ENCODE assay signal across 8 cellular contexts in genomic region chr4:2798399-2799301, GRCh38. TPM values are rescaled to one million over a fixed set of nuclear protein-coding genes. Genes with fewer than 3 reads are reported as not detected.
DNase-seq lines count a peak whose midpoint lies in the region; ATAC-seq and TF ChIP-seq lines count a peak whose summit lies in the region.

No MANE protein-coding gene starts in this region.

- H4K91ac ChIP-seq in trophoblast cell (ENCODE audit: low read depth, low read length): peak overlapping the region; percentile 16

- H3K36me3 ChIP-seq in WERI-Rb-1 (peaks cover 3% of the 10 kb centered on the region), trophoblast cell (ENCODE audit: control insufficient read depth in 1 of 2, insufficient read depth in 2 of 2, low read length in 2 of 2) (no peaks in the 10 kb centered on the region)

- H3K9ac ChIP-seq in trophoblast cell (ENCODE audit: low read length): no peak overlapping the region

- H3K4me3 ChIP-seq in WERI-Rb-1 (ENCODE audit: low read depth, low read length) (no peak overlapping the region), epithelial cell of proximal tubule (ENCODE audit: low read depth, low read length) (peak overlapping the region; percentile 33), trophoblast cell (ENCODE audit: low read depth, low read length) (no peak overlapping the region)

- no peak overlapping the region for H3K23ac ChIP-seq in trophoblast cell (ENCODE audit: low read length)

- H3K9me3 ChIP-seq in WERI-Rb-1 (ENCODE audit: severe bottlenecking): no peaks in the 10 kb centered on the region
- H3K9me3 ChIP-seq in trophoblast cell (ENCODE audit: insufficient read depth, low read depth, low read length): no peaks in the 10 kb centered on the region

- peaks cover 34 to 40% of the 10 kb centered on the region in 2 experiments for H3K4me1 ChIP-seq in trophoblast cell (ENCODE audit: control insufficient read depth in 1 of 2, insufficient read depth in 2 of 2, low read length in 2 of 2)

- H3K27ac ChIP-seq in WERI-Rb-1 (peak overlapping the region; percentile 16; the same call in 1 of the 2 replicates), trophoblast cell (ENCODE audit: low read depth, low read length) (no peak overlapping the region)

- no peak overlapping the region for H2AK5ac ChIP-seq in trophoblast cell (ENCODE audit: low read length)

- WGBS in trophoblast cell (ENCODE audit: extremely low coverage, insufficient coverage, insufficient read length): no CpG with 5 or more reads among the region's 33 CpGs

- H3K4me2 ChIP-seq in trophoblast cell (ENCODE audit: low read length): no peak overlapping the region

- DNase-seq in NCI-H2196 (lab: John Stamatoyannopoulos, UW; ENCODE audit: unreplicated experiment) (peak; percentile 27), NCI-H2196 treated with DMSO at 0.1 percent for 48 hours (lab: John Stamatoyannopoulos, UW; ENCODE audit: unreplicated experiment) (no peak), WERI-Rb-1 (peak; percentile 23), epithelial cell of proximal tubule (ENCODE audit: low read depth) (no peak), trophoblast cell (peak in 1 of 2 donors; percentile 32), germinal center (ENCODE audit: low spot score) (no peak)

- no peak overlapping the region for H2AFZ ChIP-seq in trophoblast cell (ENCODE audit: insufficient read depth, low read length, poor library complexity)

- H2BK120ac ChIP-seq in trophoblast cell (ENCODE audit: insufficient read depth, low read length, poor library complexity): no peak overlapping the region

- H3K79me2 ChIP-seq in trophoblast cell (ENCODE audit: control insufficient read depth, insufficient read depth, low read length, poor library complexity): no peaks in the 10 kb centered on the region

- H3K14ac ChIP-seq in trophoblast cell (ENCODE audit: low read length): no peak overlapping the region

- no peak for TF ChIP-seq CTCF in WERI-Rb-1 (IDR thresholded peaks at IDR 0.05; ENCODE audit: low read depth, low read length)
- TF ChIP-seq CTCF in epithelial cell of proximal tubule (conservative IDR thresholded peaks at IDR 0.05; ENCODE audit: low read depth, low read length): no peak

- H2BK5ac ChIP-seq in trophoblast cell (ENCODE audit: low read depth, low read length, poor library complexity): no peak overlapping the region

- H3K18ac ChIP-seq in trophoblast cell (ENCODE audit: low read length): no peak overlapping the region

- no peak overlapping the region for H3K4ac ChIP-seq in trophoblast cell (ENCODE audit: low read depth, low read length)

- ATAC-seq in HG03457 (IDR thresholded peaks at IDR 0.05; ENCODE audit: unreplicated experiment) (peak; percentile 32), HG03025 (IDR thresholded peaks at IDR 0.05; ENCODE audit: low FRiP score, unreplicated experiment) (no peak)

- no peak overlapping the region for H4K12ac ChIP-seq in trophoblast cell (ENCODE audit: low read depth, low read length)

- no peak overlapping the region for H4K8ac ChIP-seq in trophoblast cell (ENCODE audit: low read depth, low read length)

- no peak overlapping the region for H2BK12ac ChIP-seq in trophoblast cell (ENCODE audit: low read length)

- H3K79me1 ChIP-seq in trophoblast cell (ENCODE audit: low read length): peaks cover 11% of the 10 kb centered on the region

- H3K27me3 ChIP-seq in WERI-Rb-1 (ENCODE audit: insufficient read depth, low read depth, severe bottlenecking): no peaks in the 10 kb centered on the region
- H3K27me3 ChIP-seq in trophoblast cell (ENCODE audit: insufficient read depth, low read length): no peaks in the 10 kb centered on the region

RNA-seq across cellular contexts. Expression of gene SH3BP2, which starts 5.8 kb away (rescaled TPM):
- 32.3 and 53.3 TPM in 2 replicates for total RNA-seq in epithelial cell of proximal tubule
- polyA plus RNA-seq in trophoblast cell (2013): 21.3 and 21.9 TPM in 2 replicates

RNA-seq across cellular contexts. Expression of gene TNIP2, which starts 42.5 kb away (rescaled TPM):
- 76.7 and 77.4 TPM in 2 replicates for total RNA-seq in epithelial cell of proximal tubule
- 52.2 and 57.7 TPM in 2 replicates for polyA plus RNA-seq in trophoblast cell (2013)

RNA-seq across cellular contexts. Expression of gene ADD1, which starts 45.0 kb away (rescaled TPM):
- 153 and 222 TPM in 2 replicates for total RNA-seq in epithelial cell of proximal tubule
- polyA plus RNA-seq in trophoblast cell (2013): 225 and 238 TPM in 2 replicates

Comparison
In these comparisons a context has a peak if more than half of its experiments do, and no peak if none do; other contexts are left out.
1. DNase-seq: peak in NCI-H2196 (single experiment) and WERI-Rb-1 (single experiment); none in NCI-H2196 treated with DMSO at 0.1 percent for 48 hours (single experiment), epithelial cell of proximal tubule (single experiment) and germinal center (single experiment).